Comparison of ENCODE assay signal across 14 cellular contexts in genomic region chr3:126112531-126113237, GRCh38. TPM values are rescaled to one million over a fixed set of nuclear protein-coding genes. Genes with fewer than 3 reads are reported as not detected.
DNase-seq lines count a peak whose midpoint lies in the region; ATAC-seq and TF ChIP-seq lines count a peak whose summit lies in the region.
"Had no signal": no experiment of that assay in that cellular context is flagged by ENCODE, and none has a peak within 500 bp of the region (broad histone marks: within the 10 kb centered on the region; RNA-seq: fewer than 3 reads in every experiment).

No MANE protein-coding gene starts in this region.

- H3K4me1 ChIP-seq in psoas muscle: no peaks in the 10 kb centered on the region
- H3K4me1 ChIP-seq: A549, Caco-2 had no signal

- WGBS in psoas muscle, 3 donors: 96 to 97% (median 97%) methylated on average over 13 of the region's 13 CpGs

- no peak overlapping the region for H3K27ac ChIP-seq in psoas muscle
- H3K27ac ChIP-seq: A549 had no signal

- H3K4me3 ChIP-seq in psoas muscle: no peak overlapping the region
- H3K4me3 ChIP-seq: A549 had no signal

- intact Hi-C loops in posterior vena cava (cut with DNase I): no loop called here
- intact Hi-C loops in psoas muscle (cut with DNase I): no loop called here

- no peak for TF ChIP-seq CTCF in psoas muscle (IDR thresholded peaks at IDR 0.05)

- ATAC-seq in left lobe of liver (no peak), GM18517 (IDR thresholded peaks at IDR 0.05; ENCODE audit: unreplicated experiment) (no peak), psoas muscle (no peak)

- H3K27me3 ChIP-seq in psoas muscle (ENCODE audit: insufficient read depth in 3 of 3, low read length in 2 of 3): no peaks in the 10 kb centered on the region

- DNase-seq in activated naive CD4-positive, alpha-beta T cell treated with anti-CD3 and anti-CD28 coated beads, Interleukin-2, amount 50 U/mL, for 16 hours: peak; percentile 6
- DNase-seq in activated naive CD4-positive, alpha-beta T cell (lab: John Stamatoyannopoulos, UW): no peak
- peak; percentile 41 for DNase-seq in left lobe of liver (ENCODE audit: low spot score)
- peak; percentile 66 for DNase-seq in posterior vena cava (ENCODE audit: low spot score)
- DNase-seq in ureter (ENCODE audit: low spot score): peak; percentile 35
- no peak for DNase-seq in psoas muscle
- DNase-seq in GM03348 (ENCODE audit: low spot score): no peak
- DNase-seq: Caco-2, DMS53, NCI-H1436, NCI-H2081 treated with DMSO at 0.1 percent for 48 hours, NCI-H524 had no signal

- H3K9me3 ChIP-seq in psoas muscle: no peaks in the 10 kb centered on the region
- H3K9me3 ChIP-seq: A549, Caco-2 had no signal

- peaks cover 0 to 41% of the 10 kb centered on the region in 2 donors for H3K36me3 ChIP-seq in psoas muscle (ENCODE audit: insufficient read depth in 1 of 2, low read depth in 1 of 2)

RNA-seq across cellular contexts. Expression of gene SLC41A3, which starts 28.8 kb away (rescaled TPM):
- total RNA-seq in left lobe of liver (15.7 TPM), posterior vena cava (10 to 100 TPM; 44.7 to 49.0 TPM), ureter (72.0 TPM), psoas muscle (10 to 100 TPM; 37.5 to 58.9 (median 45.3) TPM)
- 10 to 100 TPM; 28.7 to 36.9 (median 34.7) TPM for polyA plus RNA-seq in psoas muscle

Comparison
In these comparisons a context has a peak if more than half of its experiments do, and no peak if none do; other contexts are left out.
1. DNase-seq: peak in activated naive CD4-positive, alpha-beta T cell treated with anti-CD3 and anti-CD28 coated beads, Interleukin-2, amount 50 U/mL, for 16 hours (single experiment), left lobe of liver (single experiment), posterior vena cava (single experiment) and ureter (single experiment); none in activated naive CD4-positive, alpha-beta T cell (0 of 4), psoas muscle (0 of 2) and GM03348 (single experiment).